In the genomic region with DNA sequence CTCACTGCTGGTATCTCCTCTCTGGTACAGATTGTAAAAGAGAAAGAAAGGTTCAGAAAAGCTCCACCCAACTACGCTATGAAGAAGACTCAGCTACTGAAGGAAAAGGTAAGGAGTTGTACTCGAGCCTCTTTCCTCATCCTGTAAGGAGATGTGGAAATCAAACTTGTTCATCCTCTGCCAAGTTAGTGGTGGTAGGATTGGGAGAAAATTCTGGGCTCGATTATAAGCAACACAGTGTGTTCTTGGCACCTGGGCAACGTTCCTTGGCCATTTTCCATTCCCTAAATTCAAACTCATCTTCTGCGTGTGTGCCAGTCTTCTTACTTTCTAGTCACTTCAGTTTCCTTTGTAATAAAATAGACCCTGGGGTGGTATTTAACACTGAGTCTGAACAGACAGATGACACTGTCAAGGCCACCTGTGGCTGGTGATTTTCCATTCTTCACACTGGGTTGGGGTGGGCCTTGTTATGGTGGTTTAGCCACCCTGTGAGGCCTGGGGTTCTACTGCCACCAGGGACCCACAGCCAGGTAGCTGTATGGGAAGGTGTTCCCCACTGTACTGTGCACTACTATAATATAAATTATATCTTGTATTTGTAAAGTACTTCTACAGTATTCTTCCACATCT, we compare ENCODE assay signal across 2 cellular contexts.
TF ChIP-seq lines count a peak whose summit lies in the region.

No MANE protein-coding gene starts in this region.

TF ChIP-seq in A549, 52 proteins besides CTCF, POLR2A, EP300 and RAD21 (continued from another document):
- TF ChIP-seq RARB (CRISPR knock-in tag; IDR thresholded peaks at IDR 0.05) = no peak
- no peak for TF ChIP-seq CBX8 (IDR thresholded peaks at IDR 0.05)
- no peak for TF ChIP-seq BHLHE40 (IDR thresholded peaks at IDR 0.05; ENCODE audit: low read depth, low read length)

TF ChIP-seq in HEK293T, 16 proteins besides CTCF, POLR2A, EP300 and RAD21 (continued from another document):
- TF ChIP-seq HDGF (IDR thresholded peaks at IDR 0.05; ENCODE audit: borderline replicate concordance) (no peak), ELF4 (IDR thresholded peaks at IDR 0.05) (no peak), CTBP1 (IDR thresholded peaks at IDR 0.05; ENCODE audit: borderline replicate concordance) (no peak), ZNF384 (IDR thresholded peaks at IDR 0.05) (no peak), L3MBTL2 (conservative IDR thresholded peaks at IDR 0.05) (no peak), SUZ12 (IDR thresholded peaks at IDR 0.05) (no peak), FOXK2 (IDR thresholded peaks at IDR 0.05) (no peak), TARDBP (IDR thresholded peaks at IDR 0.05) (no peak), FOXA1 (IDR thresholded peaks at IDR 0.05) (no peak), BHLHE40 (IDR thresholded peaks at IDR 0.05; ENCODE audit: borderline replicate concordance) (no peak), ARNT (IDR thresholded peaks at IDR 0.05) (no peak)
TF ChIP-seq in HEK293T: peak in this region for 0.
